In genomic region chr3:126570103-126570541, GRCh38 we compare ENCODE assay signal across 1 cellular context.
TF ChIP-seq lines count a peak whose summit lies in the region.

No MANE protein-coding gene starts in this region.

TF ChIP-seq in IMR-90, 13 proteins besides CTCF, POLR2A, EP300 and RAD21:
- TF ChIP-seq FOS (IDR thresholded peaks at IDR 0.05; ENCODE audit: low read depth, low read length), result no peak
- TF ChIP-seq CHD1 (IDR thresholded peaks at IDR 0.05; ENCODE audit: low read depth, low read length), result no peak
- TF ChIP-seq RCOR1 (IDR thresholded peaks at IDR 0.05; ENCODE audit: insufficient replicate concordance, low read length), result no peak
- no peak for TF ChIP-seq BHLHE40 (IDR thresholded peaks at IDR 0.05; ENCODE audit: low read depth, low read length)
- no peak for TF ChIP-seq SMC3 (IDR thresholded peaks at IDR 0.05; ENCODE audit: low read depth, low read length)
- no peak for TF ChIP-seq USF2 (IDR thresholded peaks at IDR 0.05; ENCODE audit: low read depth, low read length)
- no peak for TF ChIP-seq MAZ (IDR thresholded peaks at IDR 0.05; ENCODE audit: borderline replicate concordance, low read depth, low read length)
- no peak for TF ChIP-seq NFE2L2 (IDR thresholded peaks at IDR 0.05; ENCODE audit: low read depth, low read length)
- TF ChIP-seq CEBPB (IDR thresholded peaks at IDR 0.05; ENCODE audit: low read depth, low read length), result no peak
- no peak for TF ChIP-seq MAFK (IDR thresholded peaks at IDR 0.05; ENCODE audit: low read depth, low read length)
